8 cellular contexts compared by ENCODE assay signal in the genomic region with DNA sequence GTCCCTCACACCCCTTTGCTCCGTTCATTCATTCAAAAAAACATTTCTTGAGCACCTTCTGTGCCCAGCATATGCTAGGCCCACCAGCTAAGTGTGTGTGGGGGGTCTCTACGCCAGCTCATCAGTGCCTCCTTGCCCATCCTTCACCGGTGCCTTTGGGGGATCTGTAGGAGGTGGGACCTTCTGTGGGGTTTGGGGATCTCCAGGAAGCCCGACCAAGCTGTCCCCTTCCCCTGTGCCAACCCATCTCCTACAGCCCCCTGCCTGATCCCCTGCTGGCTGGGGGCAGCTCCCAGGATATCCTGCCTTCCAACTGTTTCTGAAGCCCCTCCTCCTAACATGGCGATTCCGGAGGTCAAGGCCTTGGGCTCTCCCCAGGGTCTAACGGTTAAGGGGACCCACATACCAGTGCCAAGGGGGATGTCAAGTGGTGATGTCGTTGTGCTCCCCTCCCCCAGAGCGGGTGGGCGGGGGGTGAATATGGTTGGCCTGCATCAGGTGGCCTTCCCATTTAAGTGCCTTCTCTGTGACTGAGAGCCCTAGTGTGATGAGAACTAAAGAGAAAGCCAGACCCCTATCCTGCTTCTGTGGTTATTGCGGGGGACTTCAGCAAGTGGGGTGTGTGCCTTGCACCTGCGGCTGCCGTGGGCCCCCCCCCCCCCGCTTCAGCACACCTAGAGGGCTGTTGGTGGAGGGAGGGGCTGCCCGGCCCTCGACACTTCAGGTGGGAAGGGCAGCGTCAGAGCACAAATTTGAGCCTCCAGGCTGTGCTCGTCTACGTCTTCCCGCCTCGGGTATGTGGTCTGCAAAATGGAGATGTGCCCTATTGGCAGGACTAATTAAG. TPM values are rescaled to one million over a fixed set of nuclear protein-coding genes. Genes with fewer than 3 reads are reported as not detected.
A peak's percentile ranks its signal among the peaks of the same experiment; 100 is the strongest.
DNase-seq lines count a peak whose midpoint lies in the region; ATAC-seq, FAIRE-seq and TF ChIP-seq lines count a peak whose summit lies in the region.

No MANE protein-coding gene starts in this region.

- no peak for FAIRE-seq in HepG2 (lab: Jason Lieb, UNC)

- DNase-seq in activated T-cell treated with anti-CD3 and anti-CD28 coated beads, Interleukin-2, amount 50 U/mL, for 1 hour, result peak; percentile 45
- DNase-seq in activated T-cell treated with anti-CD3 and anti-CD28 coated beads for 4 hours, result no peak
- peak in 1 of 2 donors; percentile 76 for DNase-seq in ascending aorta (ENCODE audit: low spot score in 2 of 2)
- DNase-seq in HepG2 (ENCODE audit: low spot score), result no peak
- DNase-seq in testis, result no peak
- DNase-seq in GOT3 (lab: John Stamatoyannopoulos, UW), result no peak

- no peaks in the 10 kb centered on the region for H3K9me3 ChIP-seq in HUES6 (ENCODE audit: control insufficient read depth, insufficient read depth, low read depth, low read length)
- no peaks in the 10 kb centered on the region for H3K9me3 ChIP-seq in ascending aorta
- no peaks in the 10 kb centered on the region for H3K9me3 ChIP-seq in HepG2 (ENCODE audit: low read length)
- no peaks in the 10 kb centered on the region for H3K9me3 ChIP-seq in testis

- H3K79me2 ChIP-seq in HepG2 (ENCODE audit: insufficient read depth, low read length), result peaks cover 26% of the 10 kb centered on the region

- TF ChIP-seq POLR2A in HepG2 (IDR thresholded peaks at IDR 0.05; ENCODE audit: insufficient read depth in 1 of 2, low read depth in 2 of 2, low read length in 2 of 2) (0 out of 4 replicates have a peak, but pooled peaks of 1 of the 2 experiments have one; percentile 21), testis (IDR thresholded peaks at IDR 0.05) (no peak)

- WGBS in HepG2 (ENCODE audit: low lambda C conversion rate), result 22% methylated on average over 19 of the region's 21 CpGs
- 10 to 22% methylated on average over 9 to 21 of the region's 21 CpGs for WGBS in testis, 2 donors

- POLR2A ChIA-PET in HepG2 (lab: Yijun Ruan, JAX), result interaction anchor here (0.6 to 4.2 kb wide), 19 partner anchors 9 to 254 kb away, joined by 3 to 56 read pairs (median 6); partner anchors contain the start of genes AAMP, BCS1L, PNKD and TMBIM1

- BruUV-seq in HepG2 (replicated peaks; lab: Mats Ljungman, UMichigan), result no TSS peak

- TF ChIP-seq CTCF in ascending aorta (IDR thresholded peaks at IDR 0.05) (no peak), HepG2 (CRISPR knock-in tag; IDR thresholded peaks at IDR 0.05) (no peak; the same call in 1 of the 2 replicates), testis (IDR thresholded peaks at IDR 0.05) (peak in 1 of 3 experiments; percentile 17)

- peaks cover 21% of the 10 kb centered on the region for H3K36me3 ChIP-seq in HUES6 (ENCODE audit: control insufficient read depth, insufficient read depth, low read length)
- peaks cover 33 to 37% of the 10 kb centered on the region in 2 donors for H3K36me3 ChIP-seq in ascending aorta
- peaks cover 24 to 38% of the 10 kb centered on the region in 2 experiments; a peak in 4 of 5 replicates for H3K36me3 ChIP-seq in HepG2 (replicated peaks in 1 of 2; ENCODE audit: control insufficient read depth in 1 of 2, insufficient read depth in 2 of 2, low read length in 2 of 2)
- no peaks in the 10 kb centered on the region for H3K36me3 ChIP-seq in testis (ENCODE audit: low read depth, missing control alignments)

- H3K4me2 ChIP-seq in HepG2 (ENCODE audit: low read depth, low read length), result peak overlapping the region; percentile 86

- no peaks in the 10 kb centered on the region; the same call in 1 of the 2 replicates for H4K20me1 ChIP-seq in HepG2 (ENCODE audit: insufficient read depth, low read length)

- intact Hi-C loops in ascending aorta (cut with DNase I), result loop anchor here (1.0 to 2.0 kb wide), 5 partner anchors 9 to 189 kb away; partner anchors contain the start of genes AAMP, ARPC2, CNOT9 and PNKD
- intact Hi-C loops in HepG2 (cut with micrococcal nuclease; ENCODE audit: unreplicated experiment), result loop anchor here (1.0 to 2.0 kb wide), 2 partner anchors 39 to 61 kb away; no protein-coding TSS in a partner anchor
- intact Hi-C loops in testis (cut with DNase I; ENCODE audit: low total_unique reads), result loop anchor here (10.0 kb wide), 1 partner anchor 149 kb away; no protein-coding TSS in a partner anchor

- ATAC-seq in HepG2 (peak; percentile 4), GM19328 (IDR thresholded peaks at IDR 0.05; ENCODE audit: unreplicated experiment) (no peak)

- TF ChIP-seq EP300 in HepG2 (IDR thresholded peaks at IDR 0.05; ENCODE audit: low read depth in 2 of 2, low read length in 2 of 2) (no peak; a peak in 1 of 4 replicates), HepG2 (CRISPR knock-in tag; IDR thresholded peaks at IDR 0.05; ENCODE audit: borderline replicate concordance) (no peak)

- TF ChIP-seq RAD21 in HepG2 (CRISPR knock-in tag; IDR thresholded peaks at IDR 0.05), result no peak; the same call in 1 of the 2 replicates

- H3K4me3 ChIP-seq in HUES6 (ENCODE audit: low read depth, low read length) (peak overlapping the region; percentile 80), ascending aorta (peak overlapping the region; percentile 50 to 65), HepG2 (replicated peaks in 1 of 3; ENCODE audit: insufficient read depth in 1 of 3, low read depth in 2 of 3, low read length in 3 of 3) (peak overlapping the region; percentile 32 to 68 (median 51); a peak in 5 of 6 replicates), testis (peak overlapping the region; percentile 54 to 55)

- H3K4me1 ChIP-seq in HUES6 (ENCODE audit: control insufficient read depth, insufficient read depth, low read length), result peaks cover 30% of the 10 kb centered on the region
- peaks cover 10 to 45% of the 10 kb centered on the region in 2 donors for H3K4me1 ChIP-seq in ascending aorta
- peaks cover 65% of the 10 kb centered on the region for H3K4me1 ChIP-seq in HepG2 (ENCODE audit: insufficient read depth, low read length)
- peaks cover 37% of the 10 kb centered on the region for H3K4me1 ChIP-seq in testis

- in situ Hi-C loops in HepG2 (cut with HindIII; ENCODE audit: extremely low pct_ligation_motif_present, low pct_unique_long_range_greater_than_20kb), result loop anchor here (5.0 kb wide), 1 partner anchor 62 kb away; no protein-coding TSS in a partner anchor

- peak overlapping the region; percentile 55; the same call in 1 of the 2 replicates for H3K27ac ChIP-seq in HUES6 (ENCODE audit: low read depth, low read length)
- peak overlapping the region; percentile 88 for H3K27ac ChIP-seq in ascending aorta
- peak overlapping the region; percentile 79 for H3K27ac ChIP-seq in HepG2 (ENCODE audit: extremely low read length, insufficient read depth, low read length)
- H3K27ac ChIP-seq in testis, result peak overlapping the region; percentile 66 to 90

- H2AFZ ChIP-seq in HepG2 (ENCODE audit: low read length), result no peak overlapping the region

- H3K27me3 ChIP-seq in HUES6 (ENCODE audit: control insufficient read depth, insufficient read depth, low read length), result no peaks in the 10 kb centered on the region
- H3K27me3 ChIP-seq in ascending aorta, result no peaks in the 10 kb centered on the region
- H3K27me3 ChIP-seq in HepG2 (ENCODE audit: control insufficient read depth in 1 of 2, insufficient read depth in 2 of 2, low read length in 2 of 2), result no peaks in the 10 kb centered on the region
- H3K27me3 ChIP-seq in testis, result no peaks in the 10 kb centered on the region

- peak overlapping the region; percentile 63 for H3K9ac ChIP-seq in HUES6 (ENCODE audit: low read length)
- peak overlapping the region; percentile 61 for H3K9ac ChIP-seq in HepG2 (ENCODE audit: insufficient read depth, low read depth, low read length)

- CTCF ChIA-PET in HepG2 (lab: Yijun Ruan, JAX; ENCODE audit: low intra/inter-chr PET ratio, low total read pairs), result interaction anchor here (1.7 kb wide), 1 partner anchor 60 kb away, joined by 19 read pairs; no protein-coding TSS in a partner anchor

RNA-seq across cellular contexts. Expression of gene CTDSP1, which starts 5.9 kb away (rescaled TPM):
- total RNA-seq in ascending aorta (144 TPM), HepG2 (2016; rRNA removed; fragmentation: Illumina TruSeq; extraction: Trizol) (78.5 and 91.0 TPM in 2 replicates), testis (10 to 100 TPM; 60.7 to 87.3 TPM)
- 61.6 and 62.5 TPM in 2 replicates for total RNA-seq in HepG2 (2016; cell fraction: cytosol; rRNA removed; fragmentation: Illumina TruSeq; extraction: Trizol; ENCODE audit: low read depth)
- 72.7 and 92.2 TPM in 2 replicates for total RNA-seq in HepG2 (2016; cell fraction: insoluble cytoplasmic fraction; rRNA removed; fragmentation: Illumina TruSeq; extraction: Trizol)
- 98.7 and 108 TPM in 2 replicates for total RNA-seq in HepG2 (2016; cell fraction: membrane; rRNA removed; fragmentation: Illumina TruSeq; extraction: Trizol)
- total RNA-seq in HepG2 (2016; cell fraction: nucleus; rRNA removed; fragmentation: Illumina TruSeq; extraction: Trizol), result 63.4 and 77.8 TPM in 2 replicates
- polyA plus RNA-seq in HepG2 (2011; rRNA removed) (268 and 270 TPM in 2 replicates), testis (ENCODE audit: insufficient read depth, low read depth, low replicate concordance) (65.2 TPM)
- 216 and 257 TPM in 2 replicates for polyA plus RNA-seq in HepG2 (2011; cell fraction: cytosol; rRNA removed)
- polyA plus RNA-seq in HepG2 (2011; cell fraction: nucleus; rRNA removed), result 595 and 749 TPM in 2 replicates
- 72.7 and 87.5 TPM in 2 replicates for polyA plus RNA-seq in HepG2 (2012)
- 60.8 and 65.7 TPM in 2 replicates for polyA plus RNA-seq in HepG2 (2016; cell fraction: cytosol; fragmentation: Illumina TruSeq; extraction: Trizol; ENCODE audit: low read depth)
- 106 and 117 TPM in 2 replicates for polyA plus RNA-seq in HepG2 (2016; cell fraction: insoluble cytoplasmic fraction; fragmentation: Illumina TruSeq; extraction: Trizol; ENCODE audit: low read depth)
- polyA plus RNA-seq in HepG2 (2016; cell fraction: membrane; fragmentation: Illumina TruSeq; extraction: Trizol; ENCODE audit: low read depth), result 114 and 123 TPM in 2 replicates
- 131 and 137 TPM in 2 replicates for polyA plus RNA-seq in HepG2 (2016; cell fraction: nucleus; fragmentation: Illumina TruSeq; extraction: Trizol; ENCODE audit: insufficient read depth, low read depth)
- polyA minus RNA-seq in HepG2 (2011; rRNA and poly(A)+ RNA removed; ENCODE audit: low replicate concordance), result 139 and 364 TPM in 2 replicates
- 88.3 and 92.0 TPM in 2 replicates for polyA minus RNA-seq in HepG2 (2011; cell fraction: cytosol; rRNA and poly(A)+ RNA removed)
- polyA minus RNA-seq in HepG2 (2011; cell fraction: nucleus; rRNA and poly(A)+ RNA removed), result 159 and 160 TPM in 2 replicates

RNA-seq across cellular contexts. Expression of gene VIL1, which starts 13.3 kb away (rescaled TPM):
- not detected for total RNA-seq in ascending aorta
- 301 and 337 TPM in 2 replicates for total RNA-seq in HepG2 (2016; rRNA removed; fragmentation: Illumina TruSeq; extraction: Trizol)
- total RNA-seq in HepG2 (2016; cell fraction: cytosol; rRNA removed; fragmentation: Illumina TruSeq; extraction: Trizol; ENCODE audit: low read depth), result 59.0 and 67.7 TPM in 2 replicates
- total RNA-seq in HepG2 (2016; cell fraction: insoluble cytoplasmic fraction; rRNA removed; fragmentation: Illumina TruSeq; extraction: Trizol), result 281 and 313 TPM in 2 replicates
- total RNA-seq in HepG2 (2016; cell fraction: membrane; rRNA removed; fragmentation: Illumina TruSeq; extraction: Trizol), result 183 and 224 TPM in 2 replicates
- 188 and 190 TPM in 2 replicates for total RNA-seq in HepG2 (2016; cell fraction: nucleus; rRNA removed; fragmentation: Illumina TruSeq; extraction: Trizol)
- polyA plus RNA-seq in HepG2 (2011; rRNA removed), result 287 and 352 TPM in 2 replicates
- 169 and 211 TPM in 2 replicates for polyA plus RNA-seq in HepG2 (2011; cell fraction: cytosol; rRNA removed)
- 756 and 778 TPM in 2 replicates for polyA plus RNA-seq in HepG2 (2011; cell fraction: nucleus; rRNA removed)
- 201 and 249 TPM in 2 replicates for polyA plus RNA-seq in HepG2 (2012)
- polyA plus RNA-seq in HepG2 (2016; cell fraction: cytosol; fragmentation: Illumina TruSeq; extraction: Trizol; ENCODE audit: low read depth), result 85.6 and 100 TPM in 2 replicates
- 215 and 265 TPM in 2 replicates for polyA plus RNA-seq in HepG2 (2016; cell fraction: insoluble cytoplasmic fraction; fragmentation: Illumina TruSeq; extraction: Trizol; ENCODE audit: low read depth)
- 117 and 144 TPM in 2 replicates for polyA plus RNA-seq in HepG2 (2016; cell fraction: membrane; fragmentation: Illumina TruSeq; extraction: Trizol; ENCODE audit: low read depth)
- polyA plus RNA-seq in HepG2 (2016; cell fraction: nucleus; fragmentation: Illumina TruSeq; extraction: Trizol; ENCODE audit: insufficient read depth, low read depth), result 336 and 399 TPM in 2 replicates
- 0.19 and 699 TPM in 2 replicates for polyA minus RNA-seq in HepG2 (2011; rRNA and poly(A)+ RNA removed; ENCODE audit: low replicate concordance)
- 138 and 156 TPM in 2 replicates for polyA minus RNA-seq in HepG2 (2011; cell fraction: cytosol; rRNA and poly(A)+ RNA removed)
- polyA minus RNA-seq in HepG2 (2011; cell fraction: nucleus; rRNA and poly(A)+ RNA removed), result 112 and 120 TPM in 2 replicates
- under 1 TPM; 0.50 to 0.71 TPM for total RNA-seq in testis
- 1.6 TPM for polyA plus RNA-seq in testis (ENCODE audit: insufficient read depth, low read depth, low replicate concordance)

RNA-seq across cellular contexts. Expression of gene SLC11A1, which starts 23.5 kb away (rescaled TPM):
- total RNA-seq in ascending aorta (16.4 TPM), HepG2 (2016; rRNA removed; fragmentation: Illumina TruSeq; extraction: Trizol) (0.21 and 0.33 TPM in 2 replicates), testis (10 to 100 TPM; 12.7 to 32.3 TPM)
- 0.26 and 0.51 TPM in 2 replicates for total RNA-seq in HepG2 (2016; cell fraction: cytosol; rRNA removed; fragmentation: Illumina TruSeq; extraction: Trizol; ENCODE audit: low read depth)
- total RNA-seq in HepG2 (2016; cell fraction: insoluble cytoplasmic fraction; rRNA removed; fragmentation: Illumina TruSeq; extraction: Trizol), result 0.18 and 0.22 TPM in 2 replicates
- 0.31 TPM in 2 replicates for total RNA-seq in HepG2 (2016; cell fraction: membrane; rRNA removed; fragmentation: Illumina TruSeq; extraction: Trizol)
- 0.19 and 0.71 TPM in 2 replicates for total RNA-seq in HepG2 (2016; cell fraction: nucleus; rRNA removed; fragmentation: Illumina TruSeq; extraction: Trizol)
- polyA plus RNA-seq in HepG2 (2011; rRNA removed) (2.3 and 2.5 TPM in 2 replicates), testis (ENCODE audit: insufficient read depth, low read depth, low replicate concordance) (2.8 TPM)
- 1.1 and 1.2 TPM in 2 replicates for polyA plus RNA-seq in HepG2 (2011; cell fraction: cytosol; rRNA removed)
- 11.6 and 19.0 TPM in 2 replicates for polyA plus RNA-seq in HepG2 (2011; cell fraction: nucleus; rRNA removed)
- 1.5 and 3.8 TPM in 2 replicates for polyA plus RNA-seq in HepG2 (2012)
- 0.26 and 0.40 TPM in 2 replicates for polyA plus RNA-seq in HepG2 (2016; cell fraction: cytosol; fragmentation: Illumina TruSeq; extraction: Trizol; ENCODE audit: low read depth)
- polyA plus RNA-seq in HepG2 (2016; cell fraction: insoluble cytoplasmic fraction; fragmentation: Illumina TruSeq; extraction: Trizol; ENCODE audit: low read depth), result 0.09 and 0.23 TPM in 2 replicates
- 0.26 and 0.42 TPM in 2 replicates for polyA plus RNA-seq in HepG2 (2016; cell fraction: membrane; fragmentation: Illumina TruSeq; extraction: Trizol; ENCODE audit: low read depth)
- 0.23 and 0.79 TPM in 2 replicates for polyA plus RNA-seq in HepG2 (2016; cell fraction: nucleus; fragmentation: Illumina TruSeq; extraction: Trizol; ENCODE audit: insufficient read depth, low read depth)
- polyA minus RNA-seq in HepG2 (2011; rRNA and poly(A)+ RNA removed; ENCODE audit: low replicate concordance), result 0.14 and 2.9 TPM in 2 replicates
- 0.35 and 1.5 TPM in 2 replicates for polyA minus RNA-seq in HepG2 (2011; cell fraction: cytosol; rRNA and poly(A)+ RNA removed)
- 3.7 and 5.4 TPM in 2 replicates for polyA minus RNA-seq in HepG2 (2011; cell fraction: nucleus; rRNA and poly(A)+ RNA removed)

RNA-seq across cellular contexts. Expression of gene CATIP, which starts 48.9 kb away (rescaled TPM):
- not detected for total RNA-seq in ascending aorta
- 0.22 TPM in 1 of 2 replicates, not detected in the other for total RNA-seq in HepG2 (2016; rRNA removed; fragmentation: Illumina TruSeq; extraction: Trizol)
- total RNA-seq in HepG2 (2016; cell fraction: cytosol; rRNA removed; fragmentation: Illumina TruSeq; extraction: Trizol; ENCODE audit: low read depth), result 0.35 TPM in 1 of 2 replicates, not detected in the other
- 0.15 TPM in 1 of 2 replicates, not detected in the other for total RNA-seq in HepG2 (2016; cell fraction: insoluble cytoplasmic fraction; rRNA removed; fragmentation: Illumina TruSeq; extraction: Trizol)
- 0.38 and 0.49 TPM in 2 replicates for total RNA-seq in HepG2 (2016; cell fraction: membrane; rRNA removed; fragmentation: Illumina TruSeq; extraction: Trizol)
- total RNA-seq in HepG2 (2016; cell fraction: nucleus; rRNA removed; fragmentation: Illumina TruSeq; extraction: Trizol), result not detected in 2 replicates
- 0.07 and 0.09 TPM in 2 replicates for polyA plus RNA-seq in HepG2 (2011; rRNA removed)
- 0.09 and 0.15 TPM in 2 replicates for polyA plus RNA-seq in HepG2 (2011; cell fraction: cytosol; rRNA removed)
- 0.48 and 0.87 TPM in 2 replicates for polyA plus RNA-seq in HepG2 (2011; cell fraction: nucleus; rRNA removed)
- polyA plus RNA-seq in HepG2 (2012), result 0.15 TPM in 1 of 2 replicates, not detected in the other
- polyA plus RNA-seq in HepG2 (2016; cell fraction: cytosol; fragmentation: Illumina TruSeq; extraction: Trizol; ENCODE audit: low read depth), result not detected in 2 replicates
- not detected in 2 replicates for polyA plus RNA-seq in HepG2 (2016; cell fraction: insoluble cytoplasmic fraction; fragmentation: Illumina TruSeq; extraction: Trizol; ENCODE audit: low read depth)
- polyA plus RNA-seq in HepG2 (2016; cell fraction: membrane; fragmentation: Illumina TruSeq; extraction: Trizol; ENCODE audit: low read depth), result not detected in 2 replicates
- polyA plus RNA-seq in HepG2 (2016; cell fraction: nucleus; fragmentation: Illumina TruSeq; extraction: Trizol; ENCODE audit: insufficient read depth, low read depth), result not detected in 2 replicates
- polyA minus RNA-seq in HepG2 (2011; rRNA and poly(A)+ RNA removed; ENCODE audit: low replicate concordance), result 0.36 TPM in 1 of 2 replicates, not detected in the other
- not detected in 2 replicates for polyA minus RNA-seq in HepG2 (2011; cell fraction: cytosol; rRNA and poly(A)+ RNA removed)
- polyA minus RNA-seq in HepG2 (2011; cell fraction: nucleus; rRNA and poly(A)+ RNA removed), result 1.4 TPM in 1 of 2 replicates, not detected in the other
- 1 to 10 TPM; 2.0 to 5.7 TPM for total RNA-seq in testis
- 19.6 TPM for polyA plus RNA-seq in testis (ENCODE audit: insufficient read depth, low read depth, low replicate concordance)

Comparison
In these comparisons a context has a peak if more than half of its experiments do, and no peak if none do; other contexts are left out.
1. RNA of gene VIL1, which starts 13.3 kb away (total RNA-seq): 59.0 to 337 TPM in HepG2; 0.50 to 0.71 TPM in testis and not detected in ascending aorta (single experiment); every median in the first group is over 10 times any median in the second.
2. RNA of gene SLC11A1, which starts 23.5 kb away (total RNA-seq): 12.7 to 32.3 TPM in testis and 16.4 TPM in ascending aorta (single experiment); 0.18 to 0.71 TPM in HepG2; every median in the first group is over 4 times any median in the second.
3. Peak in every context shown above with its lines, with median percentiles within 50 percentile points of each other: H3K27ac ChIP-seq and H3K4me3 ChIP-seq.